In the genomic region with DNA sequence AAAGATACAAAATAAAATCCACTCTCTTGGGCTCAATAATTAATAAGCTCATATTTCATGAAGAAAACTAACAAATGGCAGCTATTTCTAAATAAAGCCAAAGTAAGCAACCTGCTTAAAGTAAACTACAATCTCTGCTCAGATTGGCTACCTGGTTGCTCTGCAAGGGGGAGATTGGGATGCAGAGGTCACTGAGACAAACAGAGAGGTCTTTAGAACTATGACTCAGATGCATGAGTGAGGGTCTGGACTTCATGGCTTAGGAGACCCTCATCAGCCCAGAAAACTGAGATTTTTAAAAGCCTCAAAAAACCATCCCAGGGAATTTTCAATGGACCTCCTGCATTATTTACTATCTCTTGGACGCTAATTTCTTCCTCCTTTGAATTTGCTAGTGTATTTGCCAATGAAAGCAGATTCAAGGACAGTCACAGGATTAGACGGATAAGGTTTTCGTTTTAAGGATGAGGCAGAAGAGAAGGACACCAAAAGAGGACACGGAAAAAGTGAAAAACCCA, we compare ENCODE assay signal across 28 cellular contexts. TPM values are rescaled to one million over a fixed set of nuclear protein-coding genes. Genes with fewer than 3 reads are reported as not detected.
A peak's percentile ranks its signal among the peaks of the same experiment; 100 is the strongest.
DNase-seq lines count a peak whose midpoint lies in the region; ATAC-seq and TF ChIP-seq lines count a peak whose summit lies in the region.
"Had no signal": no experiment of that assay in that cellular context is flagged by ENCODE, and none has a peak within 500 bp of the region (broad histone marks: within the 10 kb centered on the region; RNA-seq: fewer than 3 reads in every experiment).

No MANE protein-coding gene starts in this region.

- H3K27me3 Mint-ChIP-seq in activated CD4-positive, alpha-beta T cell treated with anti-CD3 and anti-CD28 coated beads, Interleukin-2, amount 10 ng/mL, durations not matched to agents 24 days and 14 days = no peaks in the 10 kb centered on the region
- no peaks in the 10 kb centered on the region for H3K27me3 Mint-ChIP-seq in CD8-positive, alpha-beta memory T cell
- H3K27me3 Mint-ChIP-seq in activated T-helper 2 cell treated with anti-CD3 and anti-CD28 coated beads, Interferon-gamma antibody, Interleukin-2, Interleukin-4, amounts not matched to agents 10 μg/mL and 5 μg/mL and 100 μg/mL, durations not matched to agents 14 hours and 24 hours and 36 hours (ENCODE audit: low read depth) = no peaks in the 10 kb centered on the region
- H3K27me3 Mint-ChIP-seq in naive thymus-derived CD8-positive, alpha-beta T cell = no peaks in the 10 kb centered on the region
- H3K27me3 Mint-ChIP-seq: type B pancreatic cell had no signal

- peak overlapping the region; percentile 0 for H3K4me3 ChIP-seq in CD8-positive, alpha-beta memory T cell (ENCODE audit: low read length)
- no peak overlapping the region for H3K4me3 ChIP-seq in uterus
- H3K4me3 ChIP-seq: gastroesophageal sphincter, prostate gland, sigmoid colon had no signal

- POLR2A ChIA-PET in CD8-positive, alpha-beta memory T cell (lab: Charles Lee) = interaction anchor here (0.7 to 1.0 kb wide), 2 partner anchors 8 to 13 kb away, joined by 3 read pairs; no protein-coding TSS in a partner anchor
- POLR2A ChIA-PET in naive thymus-derived CD8-positive, alpha-beta T cell (lab: Charles Lee) = interaction anchor here (0.7 to 18.0 kb wide), 6 partner anchors 8 to 93 kb away, joined by 3 to 411 read pairs (median 8); partner anchors contain the start of gene CYTIP

- peaks cover 5% of the 10 kb centered on the region for H3K9me3 ChIP-seq in CD8-positive, alpha-beta memory T cell (ENCODE audit: low read length)
- H3K9me3 ChIP-seq in uterus = no peaks in the 10 kb centered on the region
- H3K9me3 ChIP-seq: prostate gland had no signal

- H3K27me3 ChIP-seq in CD8-positive, alpha-beta memory T cell (ENCODE audit: insufficient read depth, low read length, poor library complexity, severe bottlenecking) = no peaks in the 10 kb centered on the region
- H3K27me3 ChIP-seq in uterus = no peaks in the 10 kb centered on the region
- H3K27me3 ChIP-seq: gastroesophageal sphincter, sigmoid colon had no signal

- H3K4me1 ChIP-seq in CD8-positive, alpha-beta memory T cell (ENCODE audit: insufficient read depth, low read length) = peaks cover 64% of the 10 kb centered on the region
- H3K4me1 ChIP-seq in uterus = no peaks in the 10 kb centered on the region
- H3K4me1 ChIP-seq: Caco-2, gastroesophageal sphincter, prostate gland, sigmoid colon had no signal

- ATAC-seq in naive thymus-derived CD8-positive, alpha-beta T cell = no peak
- no peak for ATAC-seq in GM19395 (IDR thresholded peaks at IDR 0.05; ENCODE audit: unreplicated experiment)
- ATAC-seq: activated CD4-positive, CD25-positive, alpha-beta regulatory T cell treated with anti-CD3 and anti-CD28 coated beads, Interleukin-2, amount 50 U/mL, for 24 hours; gastroesophageal sphincter; left ventricle myocardium superior; PC-3; Right ventricle myocardium inferior had no signal

- peak overlapping the region; percentile 13 for H3K4me3 Mint-ChIP-seq in activated CD4-positive, alpha-beta T cell treated with anti-CD3 and anti-CD28 coated beads, Interleukin-2, amount 10 ng/mL, durations not matched to agents 24 days and 14 days
- H3K4me3 Mint-ChIP-seq in CD8-positive, alpha-beta memory T cell = peak overlapping the region in 2 of 7 donors; percentile 16 to 32
- H3K4me3 Mint-ChIP-seq in activated T-helper 2 cell treated with anti-CD3 and anti-CD28 coated beads, Interferon-gamma antibody, Interleukin-2, Interleukin-4, amounts not matched to agents 10 μg/mL and 5 μg/mL and 100 μg/mL, durations not matched to agents 14 hours and 24 hours and 36 hours (ENCODE audit: low read depth) = no peak overlapping the region
- H3K4me3 Mint-ChIP-seq in naive thymus-derived CD8-positive, alpha-beta T cell = peak overlapping the region in 9 of 10 donors; percentile 50 to 99 (median 85)
- H3K4me3 Mint-ChIP-seq: neural crest cell, type B pancreatic cell had no signal

- peaks cover 86% of the 10 kb centered on the region for H3K36me3 Mint-ChIP-seq in activated CD4-positive, alpha-beta T cell treated with anti-CD3 and anti-CD28 coated beads, Interleukin-2, amount 10 ng/mL, durations not matched to agents 24 days and 14 days (ENCODE audit: low read depth)
- H3K36me3 Mint-ChIP-seq in CD8-positive, alpha-beta memory T cell = peaks cover 71 to 92% (median 86%) of the 10 kb centered on the region in 3 donors
- H3K36me3 Mint-ChIP-seq in activated T-helper 2 cell treated with anti-CD3 and anti-CD28 coated beads, Interferon-gamma antibody, Interleukin-2, Interleukin-4, amounts not matched to agents 10 μg/mL and 5 μg/mL and 100 μg/mL, durations not matched to agents 14 hours and 24 hours and 36 hours (ENCODE audit: low read depth) = peaks cover 95% of the 10 kb centered on the region
- H3K36me3 Mint-ChIP-seq in naive thymus-derived CD8-positive, alpha-beta T cell = peaks cover 65 to 94% (median 82%) of the 10 kb centered on the region in 3 donors
- H3K36me3 Mint-ChIP-seq: type B pancreatic cell had no signal

- H3K9me3 Mint-ChIP-seq in activated CD4-positive, alpha-beta T cell treated with anti-CD3 and anti-CD28 coated beads, Interleukin-2, amount 10 ng/mL, durations not matched to agents 24 days and 14 days = peaks cover 3% of the 10 kb centered on the region
- H3K9me3 Mint-ChIP-seq in CD8-positive, alpha-beta memory T cell = peaks cover 6 to 21% (median 15%) of the 10 kb centered on the region in 5 donors
- peaks cover 14% of the 10 kb centered on the region for H3K9me3 Mint-ChIP-seq in activated T-helper 2 cell treated with anti-CD3 and anti-CD28 coated beads, Interferon-gamma antibody, Interleukin-2, Interleukin-4, amounts not matched to agents 10 μg/mL and 5 μg/mL and 100 μg/mL, durations not matched to agents 14 hours and 24 hours and 36 hours
- peaks cover 0 to 29% (median 6%) of the 10 kb centered on the region in 9 donors for H3K9me3 Mint-ChIP-seq in naive thymus-derived CD8-positive, alpha-beta T cell
- H3K9me3 Mint-ChIP-seq: type B pancreatic cell had no signal

- peak overlapping the region; percentile 75 for H3K27ac Mint-ChIP-seq in activated CD4-positive, alpha-beta T cell treated with anti-CD3 and anti-CD28 coated beads, Interleukin-2, amount 10 ng/mL, durations not matched to agents 24 days and 14 days
- H3K27ac Mint-ChIP-seq in CD8-positive, alpha-beta memory T cell = peak overlapping the region; percentile 19 to 94 (median 76)
- peak overlapping the region; percentile 62 for H3K27ac Mint-ChIP-seq in activated T-helper 2 cell treated with anti-CD3 and anti-CD28 coated beads, Interferon-gamma antibody, Interleukin-2, Interleukin-4, amounts not matched to agents 10 μg/mL and 5 μg/mL and 100 μg/mL, durations not matched to agents 14 hours and 24 hours and 36 hours
- H3K27ac Mint-ChIP-seq in naive thymus-derived CD8-positive, alpha-beta T cell = peak overlapping the region; percentile 88 to 100 (median 92)
- H3K27ac Mint-ChIP-seq: type B pancreatic cell had no signal

- peaks cover 66% of the 10 kb centered on the region for H3K4me1 Mint-ChIP-seq in activated CD4-positive, alpha-beta T cell treated with anti-CD3 and anti-CD28 coated beads, Interleukin-2, amount 10 ng/mL, durations not matched to agents 24 days and 14 days
- H3K4me1 Mint-ChIP-seq in CD8-positive, alpha-beta memory T cell = peaks cover 77 to 88% (median 86%) of the 10 kb centered on the region in 3 donors
- peaks cover 69% of the 10 kb centered on the region for H3K4me1 Mint-ChIP-seq in activated T-helper 2 cell treated with anti-CD3 and anti-CD28 coated beads, Interferon-gamma antibody, Interleukin-2, Interleukin-4, amounts not matched to agents 10 μg/mL and 5 μg/mL and 100 μg/mL, durations not matched to agents 14 hours and 24 hours and 36 hours (ENCODE audit: low read depth)
- H3K4me1 Mint-ChIP-seq in naive thymus-derived CD8-positive, alpha-beta T cell = peaks cover 37 to 86% (median 76%) of the 10 kb centered on the region in 4 donors

- intact Hi-C loops in activated CD4-positive, alpha-beta T cell treated with anti-CD3 and anti-CD28 coated beads, Interleukin-2, amount 10 ng/mL, durations not matched to agents 24 days and 14 days (cut with micrococcal nuclease) = no loop called here
- intact Hi-C loops in activated T-helper 2 cell treated with anti-CD3 and anti-CD28 coated beads, Interferon-gamma antibody, Interleukin-2, Interleukin-4, amounts not matched to agents 10 μg/mL and 5 μg/mL and 100 μg/mL, durations not matched to agents 14 hours and 24 hours and 36 hours (cut with micrococcal nuclease) = loop anchor here (10.0 kb wide), 1 partner anchor 168 kb away; no protein-coding TSS in a partner anchor
- intact Hi-C loops in uterus (cut with DNase I; ENCODE audit: low total_unique reads) = no loop called here

- H3K36me3 ChIP-seq in CD8-positive, alpha-beta memory T cell (ENCODE audit: insufficient read depth, low read length) = peaks cover 78% of the 10 kb centered on the region
- no peaks in the 10 kb centered on the region for H3K36me3 ChIP-seq in uterus
- H3K36me3 ChIP-seq: gastroesophageal sphincter, prostate gland, sigmoid colon had no signal

- no peak overlapping the region for H3K27ac ChIP-seq in CD8-positive, alpha-beta memory T cell (ENCODE audit: low read depth, low read length)
- H3K27ac ChIP-seq in uterus = no peak overlapping the region
- H3K27ac ChIP-seq: gastroesophageal sphincter, prostate gland, sigmoid colon had no signal

- TF ChIP-seq POLR2A in uterus (IDR thresholded peaks at IDR 0.05) = no peak

- CTCF ChIA-PET in CD8-positive, alpha-beta memory T cell (lab: Charles Lee) = interaction anchor here (1.0 to 1.7 kb wide), 3 partner anchors 13 to 99 kb away, joined by 3 to 6 read pairs (median 5); no protein-coding TSS in a partner anchor

- peak; percentile 54 for DNase-seq in activated CD4-positive, alpha-beta T cell treated with anti-CD3 and anti-CD28 coated beads, Interleukin-2, amount 10 ng/mL, durations not matched to agents 24 days and 14 days
- no peak for DNase-seq in activated CD4-positive, alpha-beta T cell treated with anti-CD3 and anti-CD28 coated beads, Interleukin-2, amount 50 U/mL, for 48 hours
- no peak for DNase-seq in CD8-positive, alpha-beta memory T cell
- no peak for DNase-seq in activated T-helper 2 cell treated with anti-CD3 and anti-CD28 coated beads, Interferon-gamma antibody, Interleukin-2, Interleukin-4, amounts not matched to agents 10 μg/mL and 5 μg/mL and 100 μg/mL, durations not matched to agents 14 hours and 24 hours and 36 hours (ENCODE audit: low spot score)
- no peak for DNase-seq in naive thymus-derived CD8-positive, alpha-beta T cell
- no peak for DNase-seq in NCI-H1436 (lab: John Stamatoyannopoulos, UW)
- no peak for DNase-seq in uterus
- DNase-seq: activated CD8-positive, alpha-beta memory T cell treated with anti-CD3 and anti-CD28 coated beads, Interleukin-2, amount 50 U/mL, for 4 hours; activated gamma-delta T cell treated with Interleukin-2 at 50 U/mL for 16 hours; AML-193; Caco-2; caudate nucleus; hippocampal formation; KG1; left ventricle myocardium superior; NCI-H1436 treated with DMSO at 0.1 percent for 48 hours; NCI-H510A; PC-3; sigmoid colon; stimulated activated CD4-positive, alpha-beta T cell treated with anti-CD3 and anti-CD28 coated beads, Interleukin-15, amount 100 ng/mL, for 24 hours had no signal

- TF ChIP-seq CTCF in uterus (IDR thresholded peaks at IDR 0.05) = no peak

RNA-seq across cellular contexts. Expression of gene CYTIP, which starts 17.4 kb away (rescaled TPM):
- 320 and 321 TPM in 2 replicates for total RNA-seq in activated CD4-positive, alpha-beta T cell treated with anti-CD3 and anti-CD28 coated beads, Interleukin-2, amount 10 ng/mL, durations not matched to agents 24 days and 14 days
- 100 to 1,000 TPM; 195 to 202 TPM for total RNA-seq in CD8-positive, alpha-beta memory T cell
- 144 TPM for polyA plus RNA-seq in CD8-positive, alpha-beta memory T cell
- total RNA-seq in activated T-helper 2 cell treated with anti-CD3 and anti-CD28 coated beads, Interferon-gamma antibody, Interleukin-2, Interleukin-4, amounts not matched to agents 10 μg/mL and 5 μg/mL and 100 μg/mL, durations not matched to agents 14 hours and 24 hours and 36 hours = 199 and 206 TPM in 2 replicates
- 100 to 1,000 TPM; 308 to 341 TPM for total RNA-seq in naive thymus-derived CD8-positive, alpha-beta T cell
- polyA plus RNA-seq in naive thymus-derived CD8-positive, alpha-beta T cell = 100 to 1,000 TPM; 140 to 220 (median 155) TPM
- total RNA-seq in uterus = 1 to 10 TPM in 2 of 4 donors, under 1 TPM in 1, not detected in 1; 0.26 to 5.5 (median 2.6) TPM
- total RNA-seq: HT1080 had no signal

Comparison
In these comparisons a context has a peak if more than half of its experiments do, and no peak if none do; other contexts are left out.
1. RNA of gene CYTIP, which starts 17.4 kb away (total RNA-seq): 308 to 341 TPM in naive thymus-derived CD8-positive, alpha-beta T cell, 320 to 321 TPM in activated CD4-positive, alpha-beta T cell treated with anti-CD3 and anti-CD28 coated beads, Interleukin-2, amount 10 ng/mL, durations not matched to agents 24 days and 14 days, 195 to 202 TPM in CD8-positive, alpha-beta memory T cell and 199 to 206 TPM in activated T-helper 2 cell treated with anti-CD3 and anti-CD28 coated beads, Interferon-gamma antibody, Interleukin-2, Interleukin-4, amounts not matched to agents 10 μg/mL and 5 μg/mL and 100 μg/mL, durations not matched to agents 14 hours and 24 hours and 36 hours; 0.26 to 5.5 TPM in uterus; every median in the first group is over 10 times any median in the second.
2. Peak in every context shown above with its lines, with median percentiles within 50 percentile points of each other: H3K27ac Mint-ChIP-seq.